15 cellular contexts compared by ENCODE assay signal in genomic region chr22:26822300-26822699, GRCh38.
"Had no signal": no experiment of that assay in that cellular context is flagged by ENCODE, and none has a peak within 500 bp of the region (broad histone marks: within the 10 kb centered on the region; RNA-seq: fewer than 3 reads in every experiment).

No MANE protein-coding gene starts in this region.

- H3K36me3 ChIP-seq: ascending aorta, left lung had no signal

- H3K4me1 ChIP-seq: ascending aorta, esophagus muscularis mucosa, gastroesophageal sphincter, heart left ventricle, left lung, psoas muscle, tibial nerve had no signal

- H3K27ac ChIP-seq: ascending aorta, esophagus muscularis mucosa, gastroesophageal sphincter, heart left ventricle, left lung, psoas muscle, skin epidermis, tibial nerve had no signal

- H3K4me3 ChIP-seq: ascending aorta, esophagus muscularis mucosa, gastroesophageal sphincter, heart left ventricle, left lung, psoas muscle, skin epidermis, tibial nerve had no signal

- ATAC-seq: activated CD4-positive, alpha-beta T cell treated with anti-CD3 and anti-CD28 coated beads for 36 hours; gastroesophageal sphincter; heart left ventricle; left lung; psoas muscle; right cardiac atrium had no signal

- H3K27me3 ChIP-seq: ascending aorta, esophagus muscularis mucosa, gastroesophageal sphincter, heart left ventricle, left lung, tibial nerve had no signal

- DNase-seq: activated CD4-positive, alpha-beta T cell treated with anti-CD3 and anti-CD28 coated beads for 36 hours; activated CD4-positive, alpha-beta T cell treated with anti-CD3 and anti-CD28 coated beads, Interleukin-2, amount 50 U/mL, for 48 hours; activated gamma-delta T cell; effector CD8-positive, alpha-beta T cell; heart left ventricle; left lung; mammary epithelial cell; midbrain; psoas muscle; right cardiac atrium had no signal
